ENCODE assay signal across 17 cellular contexts in genomic region chr20:38226553-38226952, GRCh38. TPM values are rescaled to one million over a fixed set of nuclear protein-coding genes. Genes with fewer than 3 reads are reported as not detected.
"Had no signal": no experiment of that assay in that cellular context is flagged by ENCODE, and none has a peak within 500 bp of the region (broad histone marks: within the 10 kb centered on the region; RNA-seq: fewer than 3 reads in every experiment).

No MANE protein-coding gene starts in this region.

- H3K4me3 ChIP-seq: cardiac muscle cell, dorsolateral prefrontal cortex, prostate gland, suprapubic skin had no signal

- H3K4me1 ChIP-seq: foreskin keratinocyte, prostate gland had no signal

- H3K27me3 ChIP-seq: cardiac muscle cell, dorsolateral prefrontal cortex, suprapubic skin had no signal

- DNase-seq: activated B cell treated with CpG ODN at 0.5 μM for 24 hours; activated CD4-positive, alpha-beta memory T cell treated with anti-CD3 and anti-CD28 coated beads for 36 hours; activated CD4-positive, alpha-beta T cell treated with anti-CD3 and anti-CD28 coated beads for 4 hours; activated gamma-delta T cell treated with Interleukin-2 at 50 U/mL for 16 hours; activated T-cell treated with anti-CD3 and anti-CD28 coated beads for 4 hours; foreskin keratinocyte; glutamatergic neuron; hippocampal formation; midbrain; nephron progenitor cell; occipital lobe; T-helper 9 cell had no signal

- H3K36me3 ChIP-seq: cardiac muscle cell, prostate gland, suprapubic skin had no signal

- H3K27ac ChIP-seq: cardiac muscle cell, dorsolateral prefrontal cortex, epithelial cell of prostate, foreskin keratinocyte, prostate gland, suprapubic skin had no signal

- H3K9me3 ChIP-seq: prostate gland, suprapubic skin had no signal

RNA-seq across cellular contexts. Expression of gene KIAA1755, which starts 34.0 kb away (rescaled TPM):
- polyA plus RNA-seq: cardiac muscle cell had no signal
